ENCODE assay signal across 17 cellular contexts in genomic region chr1:218481116-218481775, GRCh38.
DNase-seq lines count a peak whose midpoint lies in the region; ATAC-seq and TF ChIP-seq lines count a peak whose summit lies in the region.
"Had no signal": no experiment of that assay in that cellular context is flagged by ENCODE, and none has a peak within 500 bp of the region (broad histone marks: within the 10 kb centered on the region; RNA-seq: fewer than 3 reads in every experiment).

No MANE protein-coding gene starts in this region.

- H3K9me2 ChIP-seq in GM23338 (ENCODE audit: insufficient read depth), result no peaks in the 10 kb centered on the region

- H3K4me1 ChIP-seq in ACC112 (ENCODE audit: control insufficient read depth, insufficient read depth, low read length, unreplicated experiment), result peaks cover 49% of the 10 kb centered on the region
- H3K4me1 ChIP-seq in muscle layer of duodenum (ENCODE audit: control insufficient read depth in 1 of 2, insufficient read depth in 2 of 2, low read length in 2 of 2), result peaks cover 0 to 7% of the 10 kb centered on the region in 2 donors
- H3K4me1 ChIP-seq in GM23338 (ENCODE audit: insufficient read depth), result no peaks in the 10 kb centered on the region
- H3K4me1 ChIP-seq: neural progenitor cell had no signal

- H3K9me3 ChIP-seq in muscle layer of duodenum (ENCODE audit: control insufficient read depth in 1 of 2, low read length in 2 of 2), result no peaks in the 10 kb centered on the region

- no peaks in the 10 kb centered on the region for H4K20me1 ChIP-seq in GM23338 (replicated peaks; ENCODE audit: insufficient read depth)

- H3K27ac Mint-ChIP-seq in GM23338, result no peak overlapping the region
- H3K27ac Mint-ChIP-seq: activated B cell treated with CpG ODN at 0.5 μM for 24 hours, neural progenitor cell had no signal

- H3K27ac ChIP-seq in ACC112 (ENCODE audit: low read depth, low read length) (peak overlapping the region; percentile 97), coronary artery (peak overlapping the region; percentile 65 to 82), muscle layer of duodenum (ENCODE audit: low read length) (peak overlapping the region; percentile 65), GM23338 (ENCODE audit: low read depth) (no peak overlapping the region)
- H3K27ac ChIP-seq: neural progenitor cell had no signal

- H3K27me3 ChIP-seq in ACC112 (ENCODE audit: insufficient read depth, low read length), result no peaks in the 10 kb centered on the region
- H3K27me3 ChIP-seq in muscle layer of duodenum (ENCODE audit: low read depth, low read length), result no peaks in the 10 kb centered on the region
- H3K27me3 ChIP-seq in GM23338 (ENCODE audit: insufficient read depth), result no peaks in the 10 kb centered on the region
- H3K27me3 ChIP-seq: neural progenitor cell had no signal

- no peaks in the 10 kb centered on the region for H3K9me3 Mint-ChIP-seq in GM23338
- H3K9me3 Mint-ChIP-seq: activated B cell treated with CpG ODN at 0.5 μM for 24 hours; central memory CD8-positive, alpha-beta T cell; neural progenitor cell had no signal

- DNase-seq in M059J (ENCODE audit: low read depth), result peak; percentile 79
- DNase-seq in coronary artery (ENCODE audit: low spot score), result no peak
- DNase-seq in DMS114 treated with DMSO at 0.1 percent for 48 hours (lab: John Stamatoyannopoulos, UW; ENCODE audit: unreplicated experiment), result no peak
- no peak for DNase-seq in 8988T
- DNase-seq in GM23338 (ENCODE audit: low spot score), result no peak
- DNase-seq: activated B cell treated with CpG ODN at 0.5 μM for 24 hours; activated naive CD4-positive, alpha-beta T cell treated with anti-CD3 and anti-CD28 coated beads, Interleukin-2, amount 50 U/mL, for 16 hours; left ventricle myocardium superior; NCI-H1105 treated with DMSO at 0.1 percent for 48 hours; stimulated activated naive CD8-positive, alpha-beta T cell treated with anti-CD3 and anti-CD28 coated beads, Interleukin-15, Interleukin-2, amounts not matched to agents 100 U/mL and 50 U/mL, for 24 hours had no signal

- no peaks in the 10 kb centered on the region for H3K36me3 ChIP-seq in ACC112 (ENCODE audit: insufficient read depth, low read length)
- no peaks in the 10 kb centered on the region for H3K36me3 ChIP-seq in muscle layer of duodenum (ENCODE audit: control insufficient read depth in 1 of 2, insufficient read depth in 2 of 2, low read length in 2 of 2)
- no peaks in the 10 kb centered on the region for H3K36me3 ChIP-seq in GM23338 (ENCODE audit: insufficient read depth)
- H3K36me3 ChIP-seq: neural progenitor cell had no signal

- H3K79me2 ChIP-seq in ACC112 (ENCODE audit: control insufficient read depth, insufficient read depth, low read length, unreplicated experiment) (no peaks in the 10 kb centered on the region), GM23338 (replicated peaks; ENCODE audit: insufficient read depth) (no peaks in the 10 kb centered on the region)

- no peaks in the 10 kb centered on the region for H3K36me3 Mint-ChIP-seq in GM23338 (ENCODE audit: low read depth)
- H3K36me3 Mint-ChIP-seq: neural progenitor cell had no signal

- H3K4me2 ChIP-seq in GM23338, result no peak overlapping the region
- H3K4me2 ChIP-seq: neural progenitor cell had no signal

- H2AFZ ChIP-seq in ACC112 (ENCODE audit: low read length, unreplicated experiment), result no peak overlapping the region
- no peak overlapping the region for H2AFZ ChIP-seq in GM23338
- H2AFZ ChIP-seq: neural progenitor cell had no signal

- H3K4me1 Mint-ChIP-seq in GM23338, result no peaks in the 10 kb centered on the region; the same call in 2 of the 3 replicates
- H3K4me1 Mint-ChIP-seq: central memory CD8-positive, alpha-beta T cell had no signal

- H3F3A ChIP-seq in GM23338 (replicated peaks; ENCODE audit: low read depth), result no peaks in the 10 kb centered on the region

- no peak overlapping the region for H3K4me3 Mint-ChIP-seq in GM23338
- H3K4me3 Mint-ChIP-seq: activated B cell treated with CpG ODN at 0.5 μM for 24 hours; central memory CD8-positive, alpha-beta T cell; neural progenitor cell had no signal

- no peak for TF ChIP-seq CTCF in coronary artery (IDR thresholded peaks at IDR 0.05)
- no peak for TF ChIP-seq CTCF in GM23338 (conservative IDR thresholded peaks at IDR 0.05; ENCODE audit: low read depth in 2 of 2)

- no peaks in the 10 kb centered on the region for H3K27me3 Mint-ChIP-seq in GM23338 (ENCODE audit: insufficient read depth, low read depth, poor library complexity)
- H3K27me3 Mint-ChIP-seq: activated B cell treated with CpG ODN at 0.5 μM for 24 hours; central memory CD8-positive, alpha-beta T cell had no signal

- H3K4me3 ChIP-seq in ACC112 (ENCODE audit: low read depth, low read length), result peak overlapping the region; percentile 13; the same call in 1 of the 2 replicates
- H3K4me3 ChIP-seq in coronary artery, result no peak overlapping the region
- H3K4me3 ChIP-seq in muscle layer of duodenum (ENCODE audit: low read depth in 1 of 2, low read length in 2 of 2), result no peak overlapping the region
- no peak overlapping the region for H3K4me3 ChIP-seq in GM23338
- H3K4me3 ChIP-seq: neural progenitor cell, skin epidermis had no signal

- ATAC-seq in GM21423 (IDR thresholded peaks at IDR 0.05; ENCODE audit: unreplicated experiment), result no peak
- no peak for ATAC-seq in GM23338
- ATAC-seq: HCT116; stimulated activated naive CD8-positive, alpha-beta T cell treated with anti-CD3 and anti-CD28 coated beads, Interleukin-15, Interleukin-2, amounts not matched to agents 100 U/mL and 50 U/mL, for 24 hours had no signal

TF ChIP-seq in GM23338, 12 proteins besides CTCF, POLR2A, EP300 and RAD21:
- TF ChIP-seq JUNB (IDR thresholded peaks at IDR 0.05; ENCODE audit: unreplicated experiment) (no peak), POLR2AphosphoS5 (IDR thresholded peaks at IDR 0.05; ENCODE audit: low read depth) (no peak), NANOG (IDR thresholded peaks at IDR 0.05; ENCODE audit: borderline replicate concordance) (no peak), EZH2 (IDR thresholded peaks at IDR 0.05; ENCODE audit: low read depth, unreplicated experiment) (no peak)
